Comparison of ENCODE assay signal across 21 cellular contexts in genomic region chr14:74846168-74846567, GRCh38. TPM values are rescaled to one million over a fixed set of nuclear protein-coding genes. Genes with fewer than 3 reads are reported as not detected.
DNase-seq lines count a peak whose midpoint lies in the region; ATAC-seq and TF ChIP-seq lines count a peak whose summit lies in the region.
"Had no signal": no experiment of that assay in that cellular context is flagged by ENCODE, and none has a peak within 500 bp of the region (broad histone marks: within the 10 kb centered on the region; RNA-seq: fewer than 3 reads in every experiment).

No MANE protein-coding gene starts in this region.

- H3K4me1 ChIP-seq in A673 (ENCODE audit: insufficient read depth, low read length, poor library complexity, severe bottlenecking) (no peaks in the 10 kb centered on the region), GM23248 (ENCODE audit: insufficient read depth) (peaks cover 64% of the 10 kb centered on the region), left ventricle myocardium inferior (no peaks in the 10 kb centered on the region)
- H3K4me1 ChIP-seq: neural progenitor cell had no signal

- no peaks in the 10 kb centered on the region for H3K36me3 ChIP-seq in A673 (ENCODE audit: insufficient read depth, low read length, poor library complexity, severe bottlenecking)
- H3K36me3 ChIP-seq in GM23248 (ENCODE audit: low read depth) = no peaks in the 10 kb centered on the region
- H3K36me3 ChIP-seq in left ventricle myocardium inferior = no peaks in the 10 kb centered on the region
- H3K36me3 ChIP-seq: neural progenitor cell, vagina had no signal

- CTCF ChIA-PET in A673 (lab: Charles Lee) = no interaction called here

- H3K9me2 ChIP-seq in GM23248 (ENCODE audit: insufficient read depth) = no peaks in the 10 kb centered on the region

- no TSS peak for BruUV-seq in A673 (replicated peaks; lab: Mats Ljungman, UMichigan)

- H3K9ac ChIP-seq in GM23248 = no peak overlapping the region
- H3K9ac ChIP-seq: KMS-11, neural progenitor cell had no signal

- POLR2A ChIA-PET in A673 (lab: Charles Lee; ENCODE audit: low non-redundant PET) = no interaction called here

- no peak overlapping the region for H3K4me3 ChIP-seq in A673 (ENCODE audit: low read depth, low read length, poor library complexity, severe bottlenecking)
- H3K4me3 ChIP-seq in GM23248 = peak overlapping the region; percentile 7; the same call in 1 of the 2 replicates
- H3K4me3 ChIP-seq in astrocyte of the spinal cord (ENCODE audit: low read depth, low read length) = no peak overlapping the region
- H3K4me3 ChIP-seq in left ventricle myocardium inferior = no peak overlapping the region
- H3K4me3 ChIP-seq: gastroesophageal sphincter, neural progenitor cell, vagina had no signal

- in situ Hi-C loops in GM23248 (cut with MboI) (no loop called here), astrocyte of the spinal cord (cut with HindIII; ENCODE audit: low sequenced_read_pairs) (no loop called here)

- H3K27me3 ChIP-seq in A673 (replicated peaks; ENCODE audit: insufficient read depth, low read depth, low read length, poor library complexity) = no peaks in the 10 kb centered on the region
- no peaks in the 10 kb centered on the region for H3K27me3 ChIP-seq in GM23248 (replicated peaks; ENCODE audit: insufficient read depth)
- no peaks in the 10 kb centered on the region for H3K27me3 ChIP-seq in left ventricle myocardium inferior (ENCODE audit: low read depth)
- H3K27me3 ChIP-seq: gastroesophageal sphincter, neural progenitor cell, vagina had no signal

- DNase-seq in A673 (ENCODE audit: low spot score) (peak; percentile 35), GM23248 (peak; percentile 80), astrocyte of the spinal cord (ENCODE audit: low read depth, low spot score) (peak; percentile 64), left ventricle myocardium inferior (no peak), HCEC 1CT (no peak)
- DNase-seq: activated gamma-delta T cell treated with Interleukin-2 at 50 U/mL for 16 hours; CD8-positive, alpha-beta T cell; DMS53; endodermal cell; NCI-H1048; NCI-H2029; stimulated activated CD4-positive, alpha-beta T cell treated with anti-CD3 and anti-CD28 coated beads, Interleukin-12 subunit alpha, Interleukin-12 subunit beta, amount 100 ng/mL, for 4 hours; T-helper 1 cell had no signal

- TF ChIP-seq CTCF in A673 (conservative IDR thresholded peaks at IDR 0.05; ENCODE audit: low read depth, low read length) (no peak), astrocyte of the spinal cord (IDR thresholded peaks at IDR 0.05; ENCODE audit: low read depth, low read length) (no peak), left ventricle myocardium inferior (IDR thresholded peaks at IDR 0.05; ENCODE audit: borderline replicate concordance) (no peak)

- no peaks in the 10 kb centered on the region for H4K20me1 ChIP-seq in GM23248 (ENCODE audit: insufficient read depth)

- H3K27ac ChIP-seq in A673 (ENCODE audit: low read depth, low read length, poor library complexity, severe bottlenecking) = no peak overlapping the region
- peak overlapping the region; percentile 51 for H3K27ac ChIP-seq in GM23248
- H3K27ac ChIP-seq in left ventricle myocardium inferior (replicated peaks) = peak overlapping the region; percentile 9
- H3K27ac ChIP-seq: gastroesophageal sphincter, KMS-11, neural progenitor cell, vagina had no signal

- H3K4me2 ChIP-seq in GM23248 (ENCODE audit: unreplicated experiment) = peak overlapping the region; percentile 41
- H3K4me2 ChIP-seq: KMS-11, neural progenitor cell had no signal

- H3K9me3 ChIP-seq in A673 (ENCODE audit: low read depth, low read length, poor library complexity, severe bottlenecking) (no peaks in the 10 kb centered on the region), GM23248 (ENCODE audit: low read depth) (no peaks in the 10 kb centered on the region), left ventricle myocardium inferior (replicated peaks) (no peaks in the 10 kb centered on the region)
- H3K9me3 ChIP-seq: gastroesophageal sphincter, vagina had no signal

- no peak overlapping the region for H2AFZ ChIP-seq in GM23248
- H2AFZ ChIP-seq: neural progenitor cell had no signal

- ATAC-seq in HG02798 (IDR thresholded peaks at IDR 0.05; ENCODE audit: poor library complexity, unreplicated experiment) (no peak), GM21390 (IDR thresholded peaks at IDR 0.05; ENCODE audit: unreplicated experiment) (no peak), HG02588 (IDR thresholded peaks at IDR 0.05; ENCODE audit: unreplicated experiment) (no peak)
- ATAC-seq: CD8-positive, alpha-beta T cell; gastroesophageal sphincter had no signal

- peaks cover 49% of the 10 kb centered on the region for H3F3A ChIP-seq in GM23248 (ENCODE audit: insufficient read depth)

- H3K79me2 ChIP-seq in GM23248 (ENCODE audit: insufficient read depth) = no peaks in the 10 kb centered on the region

- intact Hi-C loops in A673 (cut with micrococcal nuclease; ENCODE audit: unreplicated experiment) (loop anchor here (10.0 kb wide), 1 partner anchor 241 kb away; no protein-coding TSS in a partner anchor), left ventricle myocardium inferior (cut with micrococcal nuclease) (no loop called here)

- 3% methylated on average over 3 of the region's 3 CpGs for WGBS in GM23248 (ENCODE audit: low coverage in 1 of 2, low lambda C conversion rate in 2 of 2, missing lambda C conversion rate in 2 of 2), 2 experiments

RNA-seq across cellular contexts. Expression of gene PROX2, which starts 29.8 kb away (rescaled TPM):
- not detected in 2 replicates for total RNA-seq in A673 (2021)
- total RNA-seq in GM23248 (2014; rRNA removed; shearing (Covaris generic)) = not detected in 2 replicates
- polyA plus RNA-seq in GM23248 (2016; fragmentation: Nextera tagmentation; extraction: Ambion mirVana) = 0.05 TPM in 1 of 2 replicates, not detected in the other
- not detected for total RNA-seq in left ventricle myocardium inferior
- total RNA-seq: endodermal cell, NCI-H460, vagina had no signal

RNA-seq across cellular contexts. Expression of gene DLST, which starts 35.5 kb away (rescaled TPM):
- total RNA-seq in A673 (2021) = 139 and 145 TPM in 2 replicates
- total RNA-seq in GM23248 (2014; rRNA removed; shearing (Covaris generic)) = 60.8 and 88.1 TPM in 2 replicates
- 11.8 and 12.4 TPM in 2 replicates for polyA plus RNA-seq in GM23248 (2016; fragmentation: Nextera tagmentation; extraction: Ambion mirVana)
- total RNA-seq in left ventricle myocardium inferior = 230 TPM

Comparison
In these comparisons a context has a peak if more than half of its experiments do, and no peak if none do; other contexts are left out.
1. DNase-seq: peak in A673 (single experiment), GM23248 (single experiment) and astrocyte of the spinal cord (single experiment); none in left ventricle myocardium inferior (single experiment) and HCEC 1CT (single experiment).